Comparison of ENCODE assay signal across 17 cellular contexts in genomic region chr7:111168182-111168581, GRCh38.
DNase-seq lines count a peak whose midpoint lies in the region; ATAC-seq, FAIRE-seq and TF ChIP-seq lines count a peak whose summit lies in the region.
"Had no signal": no experiment of that assay in that cellular context is flagged by ENCODE, and none has a peak within 500 bp of the region (broad histone marks: within the 10 kb centered on the region; RNA-seq: fewer than 3 reads in every experiment).

No MANE protein-coding gene starts in this region.

- H3K4me3 Mint-ChIP-seq in astrocyte (ENCODE audit: unreplicated experiment) (no peak overlapping the region), nephron (no peak overlapping the region)

- no peaks in the 10 kb centered on the region for H3K27me3 ChIP-seq in astrocyte (ENCODE audit: insufficient read depth, low read length)
- no peaks in the 10 kb centered on the region for H3K27me3 ChIP-seq in H7 (ENCODE audit: control insufficient read depth, insufficient read depth, low read length)
- H3K27me3 ChIP-seq: ascending aorta, right lobe of liver had no signal

- H3K9me3 ChIP-seq in astrocyte (ENCODE audit: insufficient read depth, low read depth, low read length), result no peaks in the 10 kb centered on the region
- H3K9me3 ChIP-seq: ascending aorta, right lobe of liver, thoracic aorta had no signal

- no peak overlapping the region for H3K4me2 ChIP-seq in astrocyte (ENCODE audit: low read length)

- H3K4me1 ChIP-seq in astrocyte (ENCODE audit: insufficient read depth, low read length), result no peaks in the 10 kb centered on the region
- H3K4me1 ChIP-seq: ascending aorta, right lobe of liver had no signal

- no peaks in the 10 kb centered on the region for H3K36me3 ChIP-seq in astrocyte (ENCODE audit: insufficient read depth, low read length)
- no peaks in the 10 kb centered on the region for H3K36me3 ChIP-seq in H7 (replicated peaks; ENCODE audit: control insufficient read depth, insufficient read depth, low read length)
- H3K36me3 ChIP-seq: ascending aorta, right lobe of liver, thoracic aorta had no signal

- FAIRE-seq in astrocyte (lab: Jason Lieb, UNC), result no peak
- FAIRE-seq: GM12878, GM19239 had no signal

- H3K9ac ChIP-seq in astrocyte (ENCODE audit: low read length), result no peak overlapping the region

- ATAC-seq in GM18867 (IDR thresholded peaks at IDR 0.05; ENCODE audit: unreplicated experiment), result no peak
- ATAC-seq: activated CD4-positive, CD25-positive, alpha-beta regulatory T cell treated with anti-CD3 and anti-CD28 coated beads, Interleukin-2, amount 50 U/mL, for 24 hours; GM12878; right lobe of liver had no signal

- H3K27ac Mint-ChIP-seq in astrocyte (ENCODE audit: unreplicated experiment) (no peak overlapping the region), nephron (peak overlapping the region in 2 of 3 experiments; percentile 40 to 54)

- H3K36me3 Mint-ChIP-seq in astrocyte (ENCODE audit: low read depth, unreplicated experiment) (no peaks in the 10 kb centered on the region), nephron (ENCODE audit: low read depth) (no peaks in the 10 kb centered on the region)

- H3K4me3 ChIP-seq in astrocyte (ENCODE audit: insufficient read depth, low read depth, low read length) (no peak overlapping the region), H7 (ENCODE audit: insufficient read depth, low read depth, low read length) (no peak overlapping the region)
- H3K4me3 ChIP-seq: ascending aorta, GM12878, right lobe of liver, thoracic aorta had no signal

- no peak overlapping the region for H3K27ac ChIP-seq in astrocyte (ENCODE audit: low read depth, low read length)
- H3K27ac ChIP-seq: ascending aorta, right lobe of liver, thoracic aorta had no signal

- TF ChIP-seq CTCF in astrocyte (IDR thresholded peaks at IDR 0.05; ENCODE audit: insufficient read depth, low read depth, low read length) (no peak), nephron (IDR thresholded peaks at IDR 0.05; ENCODE audit: unreplicated experiment in 3 of 3) (no peak)

- no peaks in the 10 kb centered on the region for H3K27me3 Mint-ChIP-seq in astrocyte (ENCODE audit: low read depth, unreplicated experiment)
- H3K27me3 Mint-ChIP-seq in nephron (ENCODE audit: low read depth), result no peaks in the 10 kb centered on the region

- no peaks in the 10 kb centered on the region for H3K79me2 ChIP-seq in astrocyte (ENCODE audit: insufficient read depth, low read length)

- H3K9me3 Mint-ChIP-seq in astrocyte (ENCODE audit: unreplicated experiment), result peaks cover 2% of the 10 kb centered on the region
- H3K9me3 Mint-ChIP-seq in nephron, result no peaks in the 10 kb centered on the region

- no peak overlapping the region for H2AFZ ChIP-seq in astrocyte (ENCODE audit: low read depth, low read length)

- peaks cover 9% of the 10 kb centered on the region for H3K4me1 Mint-ChIP-seq in astrocyte (ENCODE audit: low read depth, unreplicated experiment)
- H3K4me1 Mint-ChIP-seq in nephron, result peaks cover 19% of the 10 kb centered on the region

- no peaks in the 10 kb centered on the region for H4K20me1 ChIP-seq in astrocyte (ENCODE audit: insufficient read depth, low read length)

- DNase-seq in HT-29 (ENCODE audit: low spot score) (peak; percentile 39), NCI-H2107 (lab: John Stamatoyannopoulos, UW) (peak; percentile 70), astrocyte (ENCODE audit: low read depth) (peak; percentile 17), D341Med (ENCODE audit: low spot score) (no peak), H7 (no peak), foreskin melanocyte (no peak)
- DNase-seq: activated T-cell treated with anti-CD3 and anti-CD28 coated beads, Interleukin-2, amount 50 U/mL, for 1 hour; GOT3; NCI-H524 treated with DMSO at 0.1 percent for 48 hours; right lobe of liver had no signal

Comparison
In these comparisons a context has a peak if more than half of its experiments do, and no peak if none do; other contexts are left out.
1. DNase-seq: peak in HT-29 (single experiment), NCI-H2107 (single experiment) and astrocyte (single experiment); none in D341Med (single experiment), H7 (single experiment) and foreskin melanocyte (single experiment).